21 cellular contexts compared by ENCODE assay signal in the genomic region with DNA sequence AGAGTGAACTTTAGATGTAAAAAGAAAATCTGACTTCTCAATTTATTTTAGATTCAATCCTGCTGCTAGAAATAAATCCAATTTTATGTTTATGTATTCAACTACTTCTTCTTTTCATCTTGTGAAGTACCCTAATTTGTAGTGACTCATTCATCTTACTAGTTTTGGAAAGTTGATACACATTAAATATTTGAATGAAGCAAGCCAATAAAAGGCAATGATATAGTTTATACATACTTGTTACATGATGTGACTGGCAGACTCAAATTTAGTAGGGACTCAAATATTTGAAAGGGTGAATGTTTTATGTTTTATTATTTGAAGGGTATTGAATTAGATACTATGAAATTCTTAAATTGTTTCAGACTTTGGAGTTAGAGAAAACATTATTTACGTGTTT.
"Had no signal": no experiment of that assay in that cellular context is flagged by ENCODE, and none has a peak within 500 bp of the region (broad histone marks: within the 10 kb centered on the region; RNA-seq: fewer than 3 reads in every experiment).

No MANE protein-coding gene starts in this region.

- H3K9me3 Mint-ChIP-seq: activated naive CD4-positive, alpha-beta T cell treated with anti-CD3 and anti-CD28 coated beads, Interleukin-2, amount 50 U/mL, for 72 hours; activated T-helper 17 cell treated with anti-CD3 and anti-CD28 coated beads, Interleukin-2, amount 50 U/mL, for 72 hours; central memory CD8-positive, alpha-beta T cell; stimulated activated naive CD8-positive, alpha-beta T cell treated with anti-CD3 and anti-CD28 coated beads, Interleukin-15, amount 100 ng/mL, for 72 hours; T-cell had no signal

- H3K27me3 Mint-ChIP-seq: activated T-helper 17 cell treated with anti-CD3 and anti-CD28 coated beads, Interleukin-2, amount 50 U/mL, for 72 hours; central memory CD8-positive, alpha-beta T cell; stimulated activated naive CD8-positive, alpha-beta T cell treated with anti-CD3 and anti-CD28 coated beads, Interleukin-15, amount 100 ng/mL, for 72 hours; T-cell had no signal

- H3K4me3 Mint-ChIP-seq: activated CD8-positive, alpha-beta T cell treated with anti-CD3 and anti-CD28 coated beads, Interleukin-2, amount 10 ng/mL, durations not matched to agents 7 days and 5 days; activated T-helper 17 cell treated with anti-CD3 and anti-CD28 coated beads, Interleukin-2, amount 50 U/mL, for 72 hours; central memory CD8-positive, alpha-beta T cell; nephron progenitor cell; stimulated activated naive CD8-positive, alpha-beta T cell treated with anti-CD3 and anti-CD28 coated beads, Interleukin-15, amount 100 ng/mL, for 72 hours; T-cell had no signal

- H3K9me3 ChIP-seq: breast epithelium, lower lobe of right lung, pancreas, psoas muscle, right atrium auricular region, tibial nerve had no signal

- H3K27ac ChIP-seq: breast epithelium, epithelial cell of prostate, lower lobe of right lung, pancreas, psoas muscle, right atrium auricular region, tibial nerve, WERI-Rb-1 had no signal

- H3K4me1 ChIP-seq: breast epithelium, right atrium auricular region had no signal

- ATAC-seq: activated CD8-positive, alpha-beta T cell treated with anti-CD3 and anti-CD28 coated beads, Interleukin-2, amount 10 ng/mL, durations not matched to agents 7 days and 5 days; activated naive CD4-positive, alpha-beta T cell treated with anti-CD3 and anti-CD28 coated beads, Interleukin-2, amount 50 U/mL, for 72 hours; activated T-helper 17 cell treated with anti-CD3 and anti-CD28 coated beads, Interleukin-2, amount 50 U/mL, for 72 hours; lower lobe of right lung; pancreas; psoas muscle; stimulated activated naive CD8-positive, alpha-beta T cell treated with anti-CD3 and anti-CD28 coated beads, Interleukin-15, amount 100 ng/mL, for 72 hours; T-cell had no signal

- DNase-seq: activated CD4-positive, alpha-beta T cell treated with anti-CD3 and anti-CD28 coated beads for 1 hour; activated CD4-positive, alpha-beta T cell treated with anti-CD3 and anti-CD28 coated beads, Interleukin-2, amount 50 U/mL, for 1 hour; activated CD8-positive, alpha-beta T cell treated with anti-CD3 and anti-CD28 coated beads, Interleukin-2, amount 10 ng/mL, durations not matched to agents 7 days and 5 days; amniotic stem cell; foreskin fibroblast; lower lobe of right lung; nephron progenitor cell; pancreas; psoas muscle; stimulated activated CD4-positive, alpha-beta T cell treated with anti-CD3 and anti-CD28 coated beads, Interleukin-12 subunit alpha, Interleukin-12 subunit beta, amount 100 ng/mL, for 4 hours; stimulated activated CD4-positive, alpha-beta T cell treated with anti-CD3 and anti-CD28 coated beads, Interleukin-4, amount 100 ng/mL, for 4 hours; stimulated activated naive CD8-positive, alpha-beta T cell treated with anti-CD3 and anti-CD28 coated beads, Interleukin-15, amount 100 ng/mL, for 72 hours; T-cell; WERI-Rb-1 had no signal

- H3K4me3 ChIP-seq: breast epithelium, lower lobe of right lung, pancreas, psoas muscle, right atrium auricular region, tibial nerve had no signal

- H3K27me3 ChIP-seq: breast epithelium, pancreas, right atrium auricular region, tibial nerve had no signal

- H3K27ac Mint-ChIP-seq: activated CD8-positive, alpha-beta T cell treated with anti-CD3 and anti-CD28 coated beads, Interleukin-2, amount 10 ng/mL, durations not matched to agents 7 days and 5 days; activated T-helper 17 cell treated with anti-CD3 and anti-CD28 coated beads, Interleukin-2, amount 50 U/mL, for 72 hours; nephron progenitor cell; stimulated activated naive CD8-positive, alpha-beta T cell treated with anti-CD3 and anti-CD28 coated beads, Interleukin-15, amount 100 ng/mL, for 72 hours; T-cell had no signal

- H3K36me3 ChIP-seq: breast epithelium, lower lobe of right lung, pancreas, right atrium auricular region, tibial nerve, WERI-Rb-1 had no signal
